Comparison of ENCODE assay signal across 8 cellular contexts in genomic region chr5:80201763-80202162, GRCh38. TPM values are rescaled to one million over a fixed set of nuclear protein-coding genes. Genes with fewer than 3 reads are reported as not detected.
DNase-seq lines count a peak whose midpoint lies in the region; ATAC-seq, FAIRE-seq and TF ChIP-seq lines count a peak whose summit lies in the region.
"Not testable (repeated sequence)": the region's sequence is repeated elsewhere in the genome, so short reads cannot be mapped to it uniquely, and the experiment has no call there.

No MANE protein-coding gene starts in this region.

- H3K4me1 ChIP-seq in CD4-positive, alpha-beta memory T cell (ENCODE audit: insufficient read depth, low read length): peaks cover 77% of the 10 kb centered on the region
- H3K4me1 ChIP-seq in K562 (replicated peaks in 1 of 2; ENCODE audit: control insufficient read depth in 2 of 2, insufficient read depth in 2 of 2, low read length in 2 of 2): peaks cover 5 to 15% of the 10 kb centered on the region in 2 experiments; a peak in 3 of 5 replicates
- peaks cover 0 to 74% of the 10 kb centered on the region in 2 donors for H3K4me1 ChIP-seq in naive thymus-derived CD4-positive, alpha-beta T cell (ENCODE audit: control insufficient read depth in 2 of 2, insufficient read depth in 2 of 2, low read length in 2 of 2)

- not testable (repeated sequence) for TF ChIP-seq EP300 in K562 (IDR thresholded peaks at IDR 0.05; ENCODE audit: low read length)

- H3K4me3 ChIP-seq in CD4-positive, alpha-beta memory T cell (ENCODE audit: low read length in 2 of 2); K562; naive thymus-derived CD4-positive, alpha-beta T cell (ENCODE audit: low read length): not testable (repeated sequence)

- H3K9ac ChIP-seq in K562 (ENCODE audit: insufficient read depth in 1 of 2, low read depth in 2 of 2, low read length in 2 of 2): not testable (repeated sequence)

- peak overlapping the region in 6 of 7 donors; percentile 13 to 99 (median 70) for H3K27ac Mint-ChIP-seq in CD4-positive, alpha-beta memory T cell
- H3K27ac Mint-ChIP-seq in WTC11: 0 out of 2 replicates have a peak overlapping the region, but pooled peaks have one; percentile 65
- H3K27ac Mint-ChIP-seq in activated T-cell treated with anti-CD3 and anti-CD28 coated beads, Interleukin-2, amount 50 U/mL, for 24 hours: peak overlapping the region; percentile 86
- H3K27ac Mint-ChIP-seq in activated naive CD4-positive, alpha-beta T cell treated with anti-CD3 and anti-CD28 coated beads, Interleukin-2, amount 50 U/mL, for 24 hours: peak overlapping the region; percentile 74
- H3K27ac Mint-ChIP-seq in naive thymus-derived CD4-positive, alpha-beta T cell: peak overlapping the region in 8 of 9 donors; percentile 85 to 99 (median 89)

- peaks cover 13% of the 10 kb centered on the region for H4K20me1 ChIP-seq in K562 (replicated peaks; ENCODE audit: control insufficient read depth, insufficient read depth, low read length)

- POLR2A ChIA-PET in CD4-positive, alpha-beta memory T cell (lab: Charles Lee; ENCODE audit: partially characterized antibody): interaction anchor here (1.0 to 10.6 kb wide), 5 partner anchors 9 to 60 kb away, joined by 3 to 103 read pairs (median 45); partner anchors contain the start of gene SERINC5
- POLR2A ChIA-PET in WTC11 (lab: Charles Lee); K562 (lab: Yijun Ruan, JAX): not testable (repeated sequence)
- POLR2A ChIA-PET in naive thymus-derived CD4-positive, alpha-beta T cell (lab: Charles Lee): interaction anchor here (0.8 to 6.9 kb wide), 8 partner anchors 8 to 56 kb away, joined by 3 to 82 read pairs (median 4); partner anchors contain the start of gene SERINC5

- H3K9me3 ChIP-seq in CD4-positive, alpha-beta memory T cell (ENCODE audit: control insufficient read depth in 1 of 2, low read length in 2 of 2); KOPT-K1 (ENCODE audit: insufficient read depth, low read length, poor library complexity, severe bottlenecking); K562 (replicated peaks; ENCODE audit: control insufficient read depth, insufficient read depth, low read depth, low read length); naive thymus-derived CD4-positive, alpha-beta T cell (ENCODE audit: control insufficient read depth in 2 of 3, low read length in 3 of 3): not testable (repeated sequence)

- H3K27ac ChIP-seq in CD4-positive, alpha-beta memory T cell (ENCODE audit: low read depth, low read length); K562 (ENCODE audit: extremely low read depth, low read depth, low read length); naive thymus-derived CD4-positive, alpha-beta T cell (ENCODE audit: low read depth, low read length): not testable (repeated sequence)
- H3K27ac ChIP-seq in KOPT-K1 (ENCODE audit: low read depth, low read length, poor library complexity, severe bottlenecking) (peak overlapping the region; percentile 51), temporal lobe (ENCODE audit: low read depth, low read length) (peak overlapping the region; percentile 51)

- DNase-seq in CD4-positive, alpha-beta memory T cell; WTC11 (ENCODE audit: low spot score); K562 (ENCODE audit: extremely low read depth in 1 of 4, low spot score in 3 of 4); naive thymus-derived CD4-positive, alpha-beta T cell: not testable (repeated sequence)
- peak; percentile 26 for DNase-seq in activated T-cell treated with anti-CD3 and anti-CD28 coated beads, Interleukin-2, amount 50 U/mL, for 24 hours

- H3K27me3 Mint-ChIP-seq in CD4-positive, alpha-beta memory T cell; WTC11 (ENCODE audit: low read depth); activated T-cell treated with anti-CD3 and anti-CD28 coated beads, Interleukin-2, amount 50 U/mL, for 24 hours; activated naive CD4-positive, alpha-beta T cell treated with anti-CD3 and anti-CD28 coated beads, Interleukin-2, amount 50 U/mL, for 24 hours; naive thymus-derived CD4-positive, alpha-beta T cell: not testable (repeated sequence)

- intact Hi-C loops in CD4-positive, alpha-beta memory T cell (cut with micrococcal nuclease); K562 (cut with micrococcal nuclease); naive thymus-derived CD4-positive, alpha-beta T cell (cut with micrococcal nuclease): not testable (repeated sequence)

- peak overlapping the region in 1 of 8 donors; percentile 23 for H3K4me3 Mint-ChIP-seq in CD4-positive, alpha-beta memory T cell
- H3K4me3 Mint-ChIP-seq in WTC11; activated T-cell treated with anti-CD3 and anti-CD28 coated beads, Interleukin-2, amount 50 U/mL, for 24 hours; activated naive CD4-positive, alpha-beta T cell treated with anti-CD3 and anti-CD28 coated beads, Interleukin-2, amount 50 U/mL, for 24 hours: not testable (repeated sequence)
- H3K4me3 Mint-ChIP-seq in naive thymus-derived CD4-positive, alpha-beta T cell: peak overlapping the region in 4 of 10 donors; percentile 11 to 59 (median 38)

- in situ Hi-C loops in K562 (cut with MboI): not testable (repeated sequence)

- FAIRE-seq in K562 (lab: Jason Lieb, UNC): not testable (repeated sequence)

- BruUV-seq in K562 (replicated peaks; lab: Mats Ljungman, UMichigan): not testable (repeated sequence)

- H3K4me1 Mint-ChIP-seq in CD4-positive, alpha-beta memory T cell: peaks cover 65 to 94% (median 82%) of the 10 kb centered on the region in 4 donors
- H3K4me1 Mint-ChIP-seq in WTC11: peaks cover 36% of the 10 kb centered on the region
- peaks cover 79% of the 10 kb centered on the region for H3K4me1 Mint-ChIP-seq in activated T-cell treated with anti-CD3 and anti-CD28 coated beads, Interleukin-2, amount 50 U/mL, for 24 hours (ENCODE audit: low read depth)
- H3K4me1 Mint-ChIP-seq in activated naive CD4-positive, alpha-beta T cell treated with anti-CD3 and anti-CD28 coated beads, Interleukin-2, amount 50 U/mL, for 24 hours: peaks cover 93% of the 10 kb centered on the region
- H3K4me1 Mint-ChIP-seq in naive thymus-derived CD4-positive, alpha-beta T cell: peaks cover 55 to 99% (median 88%) of the 10 kb centered on the region in 7 donors

- peaks cover 24% of the 10 kb centered on the region for H3K36me3 ChIP-seq in CD4-positive, alpha-beta memory T cell (ENCODE audit: insufficient read depth, low read length)
- H3K36me3 ChIP-seq in KOPT-K1 (ENCODE audit: insufficient read depth, low read length): peaks cover 70% of the 10 kb centered on the region
- not testable (repeated sequence) for H3K36me3 ChIP-seq in K562 (ENCODE audit: control insufficient read depth, insufficient read depth, low read length)
- peaks cover 0 to 45% (median 5%) of the 10 kb centered on the region in 3 experiments for H3K36me3 ChIP-seq in naive thymus-derived CD4-positive, alpha-beta T cell (ENCODE audit: control insufficient read depth in 2 of 3, insufficient read depth in 3 of 3, low read length in 3 of 3)

- H3K9me1 ChIP-seq in K562 (ENCODE audit: control insufficient read depth, insufficient read depth, low read length): not testable (repeated sequence)

- CTCF ChIA-PET in CD4-positive, alpha-beta memory T cell (lab: Charles Lee; ENCODE audit: partially characterized antibody): interaction anchor here (0.5 to 1.1 kb wide), 3 partner anchors 20 to 85 kb away, joined by 3 read pairs; no protein-coding TSS in a partner anchor
- CTCF ChIA-PET in WTC11 (lab: Charles Lee); K562 (lab: Yijun Ruan, JAX; ENCODE audit: low intra/inter-chr PET ratio); naive thymus-derived CD4-positive, alpha-beta T cell (lab: Charles Lee): not testable (repeated sequence)

- not testable (repeated sequence) for H2AFZ ChIP-seq in K562 (ENCODE audit: low read depth, low read length)

- TF ChIP-seq POLR2A in K562 (conservative IDR thresholded peaks at IDR 0.05): not testable (repeated sequence)

- peaks cover 47 to 79% of the 10 kb centered on the region in 2 donors for H3K36me3 Mint-ChIP-seq in CD4-positive, alpha-beta memory T cell
- H3K36me3 Mint-ChIP-seq in WTC11: peaks cover 59% of the 10 kb centered on the region
- peaks cover 76% of the 10 kb centered on the region for H3K36me3 Mint-ChIP-seq in activated T-cell treated with anti-CD3 and anti-CD28 coated beads, Interleukin-2, amount 50 U/mL, for 24 hours (ENCODE audit: low read depth)
- peaks cover 11% of the 10 kb centered on the region for H3K36me3 Mint-ChIP-seq in activated naive CD4-positive, alpha-beta T cell treated with anti-CD3 and anti-CD28 coated beads, Interleukin-2, amount 50 U/mL, for 24 hours
- peaks cover 13 to 53% (median 38%) of the 10 kb centered on the region in 5 donors for H3K36me3 Mint-ChIP-seq in naive thymus-derived CD4-positive, alpha-beta T cell

- H3K9me3 Mint-ChIP-seq in CD4-positive, alpha-beta memory T cell; WTC11; activated T-cell treated with anti-CD3 and anti-CD28 coated beads, Interleukin-2, amount 50 U/mL, for 24 hours; activated naive CD4-positive, alpha-beta T cell treated with anti-CD3 and anti-CD28 coated beads, Interleukin-2, amount 50 U/mL, for 24 hours; naive thymus-derived CD4-positive, alpha-beta T cell: not testable (repeated sequence)

- WGBS in K562 (ENCODE audit: insufficient coverage, low coverage, missing lambda C conversion rate): 86% methylated on average over 6 of the region's 7 CpGs

- not testable (repeated sequence) for ATAC-seq in WTC11; K562; naive thymus-derived CD4-positive, alpha-beta T cell

- not testable (repeated sequence) for H3K27me3 ChIP-seq in CD4-positive, alpha-beta memory T cell (ENCODE audit: insufficient read depth, low read length); K562 (ENCODE audit: control insufficient read depth in 2 of 2, insufficient read depth in 2 of 2, low read length in 2 of 2); naive thymus-derived CD4-positive, alpha-beta T cell (ENCODE audit: control insufficient read depth in 2 of 2, insufficient read depth in 2 of 2, low read length in 2 of 2)

- TF ChIP-seq RAD21 in K562 (CRISPR knock-in tag; conservative IDR thresholded peaks at IDR 0.05 in 1 of 2, IDR thresholded peaks at IDR 0.05 in 1 of 2): not testable (repeated sequence)

- H3K4me2 ChIP-seq in K562 (ENCODE audit: insufficient read depth, low read length): not testable (repeated sequence)

- H3K79me2 ChIP-seq in K562 (ENCODE audit: control insufficient read depth, insufficient read depth, low read length): not testable (repeated sequence)

- TF ChIP-seq CTCF in WTC11 (IDR thresholded peaks at IDR 0.05); K562 (IDR thresholded peaks at IDR 0.05 in 2 of 3, conservative IDR thresholded peaks at IDR 0.05 in 1 of 3; ENCODE audit: insufficient read depth in 2 of 3, low read depth in 1 of 3, low read length in 3 of 3): not testable (repeated sequence)

RNA-seq across cellular contexts. Expression of gene SERINC5, which starts 54.1 kb away (rescaled TPM):
- 100 to 1,000 TPM; 153 to 165 TPM for total RNA-seq in CD4-positive, alpha-beta memory T cell
- 10 to 100 TPM; 20.7 to 35.2 TPM for polyA plus RNA-seq in CD4-positive, alpha-beta memory T cell
- total RNA-seq in WTC11 (2021): 128 to 139 TPM (median 139 TPM) in 3 replicates
- total RNA-seq in K562 (2011; cell fraction: chromatin; rRNA removed; ENCODE audit: low replicate concordance): 17.1 and 21.7 TPM in 2 replicates
- 10.0 TPM in 2 replicates for total RNA-seq in K562 (2011; cell fraction: nucleolus; rRNA removed)
- total RNA-seq in K562 (2011; cell fraction: nucleoplasm; rRNA removed): 14.9 and 22.2 TPM in 2 replicates
- 1.9 and 2.9 TPM in 2 replicates for total RNA-seq in K562 (2014; rRNA removed)
- 5.2 and 5.4 TPM in 2 replicates for total RNA-seq in K562 (2014; rRNA removed; fragmentation: Illumina TruSeq; extraction: Trizol)
- 4.6 TPM in 2 replicates for total RNA-seq in K562 (2015; rRNA removed; fragmentation: Illumina TruSeq; extraction: Trizol)
- 7.2 and 7.9 TPM in 2 replicates for total RNA-seq in K562 (2021)
- polyA plus RNA-seq in K562 (2011; rRNA removed): 6.5 and 7.6 TPM in 2 replicates
- 3.7 and 5.7 TPM in 2 replicates for polyA plus RNA-seq in K562 (2011; cell fraction: cytosol; rRNA removed)
- polyA plus RNA-seq in K562 (2011; cell fraction: nucleus; rRNA removed): 4.2 and 5.2 TPM in 2 replicates
- 2.9 TPM in 2 replicates for polyA plus RNA-seq in K562 (2012)
- 3.7 TPM in 2 replicates for polyA plus RNA-seq in K562 (2014; fragmentation: Illumina TruSeq; extraction: Trizol)
- 1 to 10 TPM; 1.4 to 2.7 TPM for polyA plus RNA-seq in K562 (2014; fragmentation: Nextera tagmentation; extraction: Ambion mirVana)
- 3.1 and 3.6 TPM in 2 replicates for polyA plus RNA-seq in K562 (2014; rRNA removed)
- polyA minus RNA-seq in K562 (2011; rRNA and poly(A)+ RNA removed): 9.3 and 10.0 TPM in 2 replicates
- 4.6 and 6.7 TPM in 2 replicates for polyA minus RNA-seq in K562 (2011; cell fraction: cytosol; rRNA and poly(A)+ RNA removed)
- 3.4 and 10.7 TPM in 2 replicates for polyA minus RNA-seq in K562 (2011; cell fraction: nucleus; rRNA and poly(A)+ RNA removed)
- total RNA-seq in naive thymus-derived CD4-positive, alpha-beta T cell: 100 to 1,000 TPM in 4 of 5 experiments, 10 to 100 TPM in 1; 71.2 to 164 (median 163) TPM
- 10 to 100 TPM; 34.3 to 34.9 TPM for polyA plus RNA-seq in naive thymus-derived CD4-positive, alpha-beta T cell
- total RNA-seq in temporal lobe: 45.2 TPM
